8 cellular contexts compared by ENCODE assay signal in genomic region chr9:136711751-136712689, GRCh38. TPM values are rescaled to one million over a fixed set of nuclear protein-coding genes. Genes with fewer than 3 reads are reported as not detected.
A peak's percentile ranks its signal among the peaks of the same experiment; 100 is the strongest.
DNase-seq lines count a peak whose midpoint lies in the region; ATAC-seq and TF ChIP-seq lines count a peak whose summit lies in the region.

Gene DIPK1B (plus strand): TSS chr9:136712572. CDS start chr9:136712666, 94 bp downstream.

- CTCF ChIA-PET in Caco-2 (lab: Charles Lee): interaction anchor here (0.6 to 0.7 kb wide), 2 partner anchors 18 to 241 kb away, joined by 5 to 7 read pairs; no protein-coding TSS in a partner anchor

- H3K27ac ChIP-seq in iPS DF 6.9 (ENCODE audit: low read length): no peak within 1 kb of the TSS

- no peaks in the 10 kb centered on the region for H3K9me3 Mint-ChIP-seq in Caco-2 (ENCODE audit: unreplicated experiment)
- no peaks in the 10 kb centered on the region for H3K9me3 Mint-ChIP-seq in activated naive CD8-positive, alpha-beta T cell treated with anti-CD3 and anti-CD28 coated beads for 36 hours
- no peaks in the 10 kb centered on the region for H3K9me3 Mint-ChIP-seq in stimulated activated memory B cell treated with anti-CD40 and anti-IgM and Interleukin-4, amounts not matched to agents 10 μg/mL and 1 μg/mL and 100 μg/mL, for 72 hours

- H3K27me3 Mint-ChIP-seq in Caco-2 (ENCODE audit: insufficient read depth, unreplicated experiment): no peaks in the 10 kb centered on the region
- peaks cover 48% of the 10 kb centered on the region for H3K27me3 Mint-ChIP-seq in activated naive CD8-positive, alpha-beta T cell treated with anti-CD3 and anti-CD28 coated beads for 36 hours
- peaks cover 64% of the 10 kb centered on the region for H3K27me3 Mint-ChIP-seq in stimulated activated memory B cell treated with anti-CD40 and anti-IgM and Interleukin-4, amounts not matched to agents 10 μg/mL and 1 μg/mL and 100 μg/mL, for 72 hours

- POLR2A ChIA-PET in Caco-2 (lab: Charles Lee): interaction anchor here (0.7 kb wide), 1 partner anchor 130 kb away, joined by 16 read pairs; no protein-coding TSS in a partner anchor

- ATAC-seq in stimulated activated memory B cell treated with anti-CD40 and anti-IgM and Interleukin-4, amounts not matched to agents 10 μg/mL and 1 μg/mL and 100 μg/mL, for 72 hours: no peak
- ATAC-seq in HG03521 (IDR thresholded peaks at IDR 0.05; ENCODE audit: unreplicated experiment) (no peak), HG02973 (IDR thresholded peaks at IDR 0.05; ENCODE audit: unreplicated experiment) (no peak)

- no peak within 1 kb of the TSS for H3K27ac Mint-ChIP-seq in Caco-2 (ENCODE audit: unreplicated experiment)
- no peak within 1 kb of the TSS for H3K27ac Mint-ChIP-seq in activated naive CD8-positive, alpha-beta T cell treated with anti-CD3 and anti-CD28 coated beads for 36 hours
- H3K27ac Mint-ChIP-seq in stimulated activated memory B cell treated with anti-CD40 and anti-IgM and Interleukin-4, amounts not matched to agents 10 μg/mL and 1 μg/mL and 100 μg/mL, for 72 hours: no peak within 1 kb of the TSS

- H3K27me3 ChIP-seq in Caco-2 (replicated peaks; ENCODE audit: control insufficient read depth, insufficient read depth, low read length) (no peaks in the 10 kb centered on the region), iPS DF 6.9 (ENCODE audit: control insufficient read depth, insufficient read depth, low read length) (no peaks in the 10 kb centered on the region)

- intact Hi-C loops in Caco-2 (cut with micrococcal nuclease; ENCODE audit: unreplicated experiment): no loop called here

- H3K36me3 ChIP-seq in Caco-2 (ENCODE audit: control insufficient read depth, insufficient read depth, low read length): peaks cover 2% of the 10 kb centered on the region
- H3K36me3 ChIP-seq in iPS DF 6.9 (ENCODE audit: control insufficient read depth, insufficient read depth, low read length): peaks cover 3% of the 10 kb centered on the region; the same call in 1 of the 2 replicates

- DNase-seq in Caco-2 (peak; percentile 41 to 59), NCI-H128 (lab: John Stamatoyannopoulos, UW; ENCODE audit: unreplicated experiment) (peak; percentile 53), iPS DF 6.9 (ENCODE audit: low read depth, low spot score) (no peak)
- no peak for DNase-seq in activated naive CD8-positive, alpha-beta T cell treated with anti-CD3 and anti-CD28 coated beads for 36 hours
- DNase-seq in stimulated activated CD8-positive, alpha-beta memory T cell treated with anti-CD3 and anti-CD28 coated beads, Interleukin-4, amount 100 ng/mL, for 48 hours: no peak

- no CpG with 5 or more reads among the region's 119 CpGs for WGBS in iPS DF 6.9 (ENCODE audit: insufficient coverage, insufficient read length)

- H3K4me1 Mint-ChIP-seq in Caco-2 (ENCODE audit: low read depth, unreplicated experiment): peaks cover 15% of the 10 kb centered on the region
- H3K4me1 Mint-ChIP-seq in activated naive CD8-positive, alpha-beta T cell treated with anti-CD3 and anti-CD28 coated beads for 36 hours: peaks cover 3% of the 10 kb centered on the region
- H3K4me1 Mint-ChIP-seq in stimulated activated memory B cell treated with anti-CD40 and anti-IgM and Interleukin-4, amounts not matched to agents 10 μg/mL and 1 μg/mL and 100 μg/mL, for 72 hours: peaks cover 24% of the 10 kb centered on the region

- peak within 1 kb of the TSS; percentile 85 for H3K4me3 ChIP-seq in Caco-2 (ENCODE audit: low read depth, low read length)
- peak within 1 kb of the TSS; percentile 96 for H3K4me3 ChIP-seq in iPS DF 6.9 (ENCODE audit: low read length)

- BruUV-seq in Caco-2 (replicated peaks; lab: Mats Ljungman, UMichigan): no TSS peak

- H3K36me3 Mint-ChIP-seq in Caco-2 (ENCODE audit: insufficient read depth, unreplicated experiment): no peaks in the 10 kb centered on the region
- no peaks in the 10 kb centered on the region for H3K36me3 Mint-ChIP-seq in activated naive CD8-positive, alpha-beta T cell treated with anti-CD3 and anti-CD28 coated beads for 36 hours
- H3K36me3 Mint-ChIP-seq in stimulated activated memory B cell treated with anti-CD40 and anti-IgM and Interleukin-4, amounts not matched to agents 10 μg/mL and 1 μg/mL and 100 μg/mL, for 72 hours: no peaks in the 10 kb centered on the region

- TF ChIP-seq CTCF in Caco-2 (IDR thresholded peaks at IDR 0.05; ENCODE audit: insufficient read depth in 1 of 2, low read depth in 1 of 2, low read length in 1 of 2, severe bottlenecking in 1 of 2, unreplicated experiment in 1 of 2): no peak

- peaks cover 11% of the 10 kb centered on the region for H3K4me1 ChIP-seq in Caco-2
- peaks cover 6% of the 10 kb centered on the region for H3K4me1 ChIP-seq in iPS DF 6.9 (ENCODE audit: control insufficient read depth, insufficient read depth, low read length)

- peak within 1 kb of the TSS; percentile 66 for H3K4me3 Mint-ChIP-seq in Caco-2 (ENCODE audit: unreplicated experiment)
- H3K4me3 Mint-ChIP-seq in activated naive CD8-positive, alpha-beta T cell treated with anti-CD3 and anti-CD28 coated beads for 36 hours: peak within 1 kb of the TSS; percentile 29
- peak within 1 kb of the TSS; percentile 57 for H3K4me3 Mint-ChIP-seq in stimulated activated memory B cell treated with anti-CD40 and anti-IgM and Interleukin-4, amounts not matched to agents 10 μg/mL and 1 μg/mL and 100 μg/mL, for 72 hours

- no peaks in the 10 kb centered on the region for H3K9me3 ChIP-seq in Caco-2
- H3K9me3 ChIP-seq in iPS DF 6.9 (ENCODE audit: control insufficient read depth, insufficient read depth, low read length): no peaks in the 10 kb centered on the region

RNA-seq across cellular contexts. Expression of gene DIPK1B, which starts in this region (rescaled TPM):
- 40.4 and 40.6 TPM in 2 replicates for total RNA-seq in Caco-2 (2022)
- under 1 TPM in 1 of 2 experiments, not detected in 1; 0.10 TPM for total RNA-seq in activated naive CD8-positive, alpha-beta T cell treated with anti-CD3 and anti-CD28 coated beads for 36 hours

Comparison
In these comparisons a context has a peak if more than half of its experiments do, and no peak if none do; other contexts are left out.
1. RNA of gene DIPK1B (total RNA-seq): 40.4 to 40.6 TPM in Caco-2; 0.10 TPM in activated naive CD8-positive, alpha-beta T cell treated with anti-CD3 and anti-CD28 coated beads for 36 hours; every median in the first group is over 10 times any median in the second.
2. DNase-seq: peak in Caco-2 (2 of 2) and NCI-H128 (single experiment); none in activated naive CD8-positive, alpha-beta T cell treated with anti-CD3 and anti-CD28 coated beads for 36 hours (single experiment), iPS DF 6.9 (single experiment) and stimulated activated CD8-positive, alpha-beta memory T cell treated with anti-CD3 and anti-CD28 coated beads, Interleukin-4, amount 100 ng/mL, for 48 hours (single experiment).
3. Peak in every context shown above with its lines, with median percentiles within 50 percentile points of each other: H3K4me3 Mint-ChIP-seq.